8 cellular contexts compared by ENCODE assay signal in genomic region chr19:40348125-40348913, GRCh38. TPM values are rescaled to one million over a fixed set of nuclear protein-coding genes. Genes with fewer than 3 reads are reported as not detected.
DNase-seq lines count a peak whose midpoint lies in the region; ATAC-seq and TF ChIP-seq lines count a peak whose summit lies in the region.

Gene C19orf47 (minus strand): TSS chr19:40348397. CDS start chr19:40341857, 6,540 bp downstream.
Gene PLD3 (plus strand): TSS chr19:40348695. CDS start chr19:40366484, 17,789 bp downstream.

- H3K4me1 Mint-ChIP-seq in T-helper 1 cell treated with Interleukin-12 subunit alpha and Interleukin-12 subunit beta and Interleukin-4 antibody, amounts not matched to agents 30 μg/mL and 1 μg/mL, for 36 hours (ENCODE audit: low read depth), result peaks cover 23% of the 10 kb centered on the region
- H3K4me1 Mint-ChIP-seq in progenitor cell of endocrine pancreas (ENCODE audit: low read depth), result peaks cover 13% of the 10 kb centered on the region

- peak within 1 kb of the TSS; percentile 92 for H3K4me3 Mint-ChIP-seq in T-helper 1 cell treated with Interleukin-12 subunit alpha and Interleukin-12 subunit beta and Interleukin-4 antibody, amounts not matched to agents 30 μg/mL and 1 μg/mL, for 36 hours
- H3K4me3 Mint-ChIP-seq in progenitor cell of endocrine pancreas (ENCODE audit: low read depth), result peak within 1 kb of the TSS; percentile 91

- TF ChIP-seq CTCF in GM13977 (IDR thresholded peaks at IDR 0.05; ENCODE audit: extremely low read depth, insufficient read depth, missing control alignments) (no peak), progenitor cell of endocrine pancreas (IDR thresholded peaks at IDR 0.05; ENCODE audit: unreplicated experiment) (no peak)

- DNase-seq in GM13977 (ENCODE audit: low spot score) (peak; percentile 100), NCI-H1694 (lab: John Stamatoyannopoulos, UW) (peak; percentile 98), amniotic stem cell (lab: John Stamatoyannopoulos, UW) (peak; percentile 99), left cardiac atrium (peak; percentile 100), progenitor cell of endocrine pancreas (ENCODE audit: low spot score, unreplicated experiment) (peak; percentile 98), ureter (ENCODE audit: low spot score) (peak; percentile 99)

- peak within 1 kb of the TSS; percentile 89 for H3K27ac Mint-ChIP-seq in T-helper 1 cell treated with Interleukin-12 subunit alpha and Interleukin-12 subunit beta and Interleukin-4 antibody, amounts not matched to agents 30 μg/mL and 1 μg/mL, for 36 hours
- peak within 1 kb of the TSS; percentile 95 for H3K27ac Mint-ChIP-seq in progenitor cell of endocrine pancreas

- ATAC-seq in HG02884 (IDR thresholded peaks at IDR 0.05; ENCODE audit: unreplicated experiment), result peak; percentile 79
- ATAC-seq in left cardiac atrium, result peak; percentile 99

- intact Hi-C loops in left cardiac atrium (cut with DNase I), result no loop called here

- in situ Hi-C loops in GM13977 (cut with MboI; ENCODE audit: low pct_unique_long_range_greater_than_20kb, low sequenced_read_pairs, unreplicated experiment), result no loop called here

- H3K9me3 Mint-ChIP-seq in T-helper 1 cell treated with Interleukin-12 subunit alpha and Interleukin-12 subunit beta and Interleukin-4 antibody, amounts not matched to agents 30 μg/mL and 1 μg/mL, for 36 hours, result no peaks in the 10 kb centered on the region
- H3K9me3 Mint-ChIP-seq in progenitor cell of endocrine pancreas (ENCODE audit: low read depth), result no peaks in the 10 kb centered on the region

- no peaks in the 10 kb centered on the region for H3K27me3 Mint-ChIP-seq in T-helper 1 cell treated with Interleukin-12 subunit alpha and Interleukin-12 subunit beta and Interleukin-4 antibody, amounts not matched to agents 30 μg/mL and 1 μg/mL, for 36 hours (ENCODE audit: low read depth)
- no peaks in the 10 kb centered on the region for H3K27me3 Mint-ChIP-seq in progenitor cell of endocrine pancreas

- H3K36me3 Mint-ChIP-seq in T-helper 1 cell treated with Interleukin-12 subunit alpha and Interleukin-12 subunit beta and Interleukin-4 antibody, amounts not matched to agents 30 μg/mL and 1 μg/mL, for 36 hours (ENCODE audit: low read depth), result peaks cover 4% of the 10 kb centered on the region
- no peaks in the 10 kb centered on the region for H3K36me3 Mint-ChIP-seq in progenitor cell of endocrine pancreas (ENCODE audit: insufficient read depth)

RNA-seq across cellular contexts. Expression of gene C19orf47, which starts in this region (rescaled TPM):
- total RNA-seq in left cardiac atrium, result 100 to 1,000 TPM in 1 of 2 donors, 10 to 100 TPM in 1; 96.5 to 127 TPM
- 19.0 and 19.1 TPM in 2 replicates for total RNA-seq in progenitor cell of endocrine pancreas
- 16.7 TPM for total RNA-seq in ureter

RNA-seq across cellular contexts. Expression of gene PLD3, which starts in this region (rescaled TPM):
- 100 to 1,000 TPM; 193 to 202 TPM for total RNA-seq in left cardiac atrium
- 349 and 353 TPM in 2 replicates for total RNA-seq in progenitor cell of endocrine pancreas
- 137 TPM for total RNA-seq in ureter

Comparison
In these comparisons a context has a peak if more than half of its experiments do, and no peak if none do; other contexts are left out.
1. Peak in every context shown above with its lines: DNase-seq and ATAC-seq.